Comparison of ENCODE assay signal across 1 cellular context in genomic region chr19:7349961-7350711, GRCh38.
TF ChIP-seq lines count a peak whose summit lies in the region.

No MANE protein-coding gene starts in this region.

TF ChIP-seq in K562, 482 proteins besides CTCF, POLR2A, EP300 and RAD21 (continued from another document):
- no peak for TF ChIP-seq ZBTB40 (IDR thresholded peaks at IDR 0.05)
- no peak for TF ChIP-seq ZBTB40 (CRISPR knock-in tag; IDR thresholded peaks at IDR 0.05)
- no peak for TF ChIP-seq OTX1 (CRISPR knock-in tag; IDR thresholded peaks at IDR 0.05)
- TF ChIP-seq TAL1 (IDR thresholded peaks at IDR 0.05), result no peak
- no peak for TF ChIP-seq PML (IDR thresholded peaks at IDR 0.05; ENCODE audit: low read length)
